Comparison of ENCODE assay signal across 23 cellular contexts in the genomic region with DNA sequence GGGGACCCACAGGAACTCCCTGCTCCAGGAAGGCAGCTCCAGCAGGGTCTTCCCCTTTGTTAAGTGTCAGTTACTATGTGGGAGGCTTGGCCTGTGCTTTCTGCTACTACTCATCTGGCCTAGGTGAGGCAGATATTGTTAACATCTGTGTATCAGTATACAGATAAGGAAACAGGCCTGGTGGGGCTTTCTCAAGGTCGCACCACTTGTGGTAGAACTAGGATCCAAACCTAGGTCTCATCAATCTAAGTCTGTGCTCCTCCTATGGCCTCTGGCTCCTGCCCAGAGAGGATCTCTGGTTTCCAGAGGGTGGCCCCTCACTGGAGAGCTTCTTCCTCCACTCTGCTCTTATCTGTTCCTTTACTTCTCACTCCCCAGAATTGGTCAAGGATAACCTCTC.
"Had no signal": no experiment of that assay in that cellular context is flagged by ENCODE, and none has a peak within 500 bp of the region (broad histone marks: within the 10 kb centered on the region; RNA-seq: fewer than 3 reads in every experiment).

No MANE protein-coding gene starts in this region.

- ATAC-seq: activated naive CD8-positive, alpha-beta T cell treated with anti-CD3 and anti-CD28 coated beads, Interleukin-2, amount 50 U/mL, for 24 hours; esophagus mucosa; gastrocnemius medialis; left lobe of liver; right cardiac atrium had no signal

- H3K4me3 ChIP-seq: coronary artery, gastrocnemius medialis, lung, testis had no signal

- H3K27ac ChIP-seq: brain microvascular endothelial cell, coronary artery, gastrocnemius medialis, testis, WERI-Rb-1 had no signal

- H3K27me3 Mint-ChIP-seq: central memory CD8-positive, alpha-beta T cell had no signal

- H3K36me3 Mint-ChIP-seq: type B pancreatic cell had no signal

- H3K4me1 ChIP-seq: gastrocnemius medialis had no signal

- H3K27ac Mint-ChIP-seq: activated naive CD8-positive, alpha-beta T cell treated with anti-CD3 and anti-CD28 coated beads, Interleukin-2, amount 50 U/mL, for 24 hours; progenitor cell of endocrine pancreas had no signal

- H3K4me3 Mint-ChIP-seq: activated naive CD8-positive, alpha-beta T cell treated with anti-CD3 and anti-CD28 coated beads, Interleukin-2, amount 50 U/mL, for 24 hours; activated T-helper 1 cell treated with anti-CD3 and anti-CD28 coated beads, Interleukin-12 subunit alpha, Interleukin-12 subunit beta, Interleukin-2, Interleukin-4 antibody, amounts not matched to agents 30 ng/mL and 10 ng/mL and 1 ng/mL, durations not matched to agents 14 hours and 24 hours and 36 hours; central memory CD8-positive, alpha-beta T cell had no signal

- H3K36me3 ChIP-seq: brain microvascular endothelial cell, gastrocnemius medialis had no signal

- DNase-seq: activated CD4-positive, alpha-beta T cell treated with anti-CD3 and anti-CD28 coated beads for 1 hour; activated CD4-positive, alpha-beta T cell treated with anti-CD3 and anti-CD28 coated beads, Interleukin-2, amount 50 U/mL, for 48 hours; activated CD8-positive, alpha-beta memory T cell treated with anti-CD3 and anti-CD28 coated beads, Interleukin-2, amount 50 U/mL, for 4 hours; activated naive CD4-positive, alpha-beta T cell treated with Interleukin-2 at 50 U/mL for 16 hours; activated naive CD8-positive, alpha-beta T cell treated with anti-CD3 and anti-CD28 coated beads, Interleukin-2, amount 50 U/mL, for 24 hours; aorta; brain microvascular endothelial cell; gastrocnemius medialis; head of caudate nucleus; occipital lobe; right cardiac atrium; stimulated activated CD4-positive, alpha-beta T cell treated with anti-CD3 and anti-CD28 coated beads, Interleukin-15, amount 100 ng/mL, for 24 hours; stimulated activated CD4-positive, alpha-beta T cell treated with anti-CD3 and anti-CD28 coated beads, Interleukin-2, amount 100 ng/mL, for 48 hours; WERI-Rb-1 had no signal

- H3K27me3 ChIP-seq: testis had no signal

- H3K9me3 Mint-ChIP-seq: activated naive CD8-positive, alpha-beta T cell treated with anti-CD3 and anti-CD28 coated beads, Interleukin-2, amount 50 U/mL, for 24 hours; activated T-helper 1 cell treated with anti-CD3 and anti-CD28 coated beads, Interleukin-12 subunit alpha, Interleukin-12 subunit beta, Interleukin-2, Interleukin-4 antibody, amounts not matched to agents 30 ng/mL and 10 ng/mL and 1 ng/mL, durations not matched to agents 14 hours and 24 hours and 36 hours; central memory CD8-positive, alpha-beta T cell; type B pancreatic cell had no signal

- H3K9me3 ChIP-seq: gastrocnemius medialis, testis had no signal
